In genomic region chr9:34578241-34579096, GRCh38 we compare ENCODE assay signal across 7 cellular contexts. TPM values are rescaled to one million over a fixed set of nuclear protein-coding genes. Genes with fewer than 3 reads are reported as not detected.
DNase-seq lines count a peak whose midpoint lies in the region; ATAC-seq and TF ChIP-seq lines count a peak whose summit lies in the region.

No MANE protein-coding gene starts in this region.

- no peak overlapping the region for H2BK120ac ChIP-seq in H9 (ENCODE audit: low read depth, low read length, poor library complexity, severe bottlenecking)

- no peaks in the 10 kb centered on the region for H3K9me2 ChIP-seq in PC-9 (ENCODE audit: insufficient read depth)

- intact Hi-C loops in activated B cell treated with CpG ODN at 0.5 μM for 24 hours (cut with micrococcal nuclease) = no loop called here
- intact Hi-C loops in left ventricle myocardium superior (cut with micrococcal nuclease) = no loop called here
- intact Hi-C loops in PC-9 (cut with micrococcal nuclease; ENCODE audit: unreplicated experiment) = no loop called here

- H3K79me2 ChIP-seq in H9 (ENCODE audit: insufficient read depth, low read length) = no peaks in the 10 kb centered on the region
- H3K79me2 ChIP-seq in PC-9 (ENCODE audit: low read depth) = no peaks in the 10 kb centered on the region

- H3K4me1 Mint-ChIP-seq in H9 (peaks cover 48 to 62% of the 10 kb centered on the region in 2 experiments), activated B cell treated with CpG ODN at 0.5 μM for 24 hours (peaks cover 12% of the 10 kb centered on the region)

- no CpG with 5 or more reads among the region's 28 CpGs for WGBS in H9 (ENCODE audit: extremely low coverage, insufficient read length, low lambda C conversion rate)

- ATAC-seq in activated B cell treated with CpG ODN at 0.5 μM for 24 hours (ENCODE audit: low read depth) (peak; percentile 52), left ventricle myocardium superior (peak; percentile 67)

- no peak overlapping the region for H3K4ac ChIP-seq in H9 (ENCODE audit: low read depth, low read length)

- H4K8ac ChIP-seq in H9 (replicated peaks; ENCODE audit: insufficient read length, low read depth, low read length) = no peak overlapping the region

- no peak overlapping the region for H3K23ac ChIP-seq in H9 (ENCODE audit: insufficient read length, low read depth, low read length)

- H2BK12ac ChIP-seq in H9 (ENCODE audit: insufficient read length, low read depth, low read length) = no peak overlapping the region

- H4K91ac ChIP-seq in H9 (ENCODE audit: insufficient read length, low read depth, low read length) = no peak overlapping the region

- no peak overlapping the region for H3K18ac ChIP-seq in H9 (ENCODE audit: insufficient read length, low read depth, low read length)

- peak; percentile 19; the same call in 1 of the 3 replicates for TF ChIP-seq CTCF in H9 (conservative IDR thresholded peaks at IDR 0.05)
- no peak for TF ChIP-seq CTCF in activated B cell treated with CpG ODN at 0.5 μM for 24 hours (IDR thresholded peaks at IDR 0.05)
- TF ChIP-seq CTCF in PC-9 (conservative IDR thresholded peaks at IDR 0.05) = no peak

- no peak overlapping the region for H2AK5ac ChIP-seq in H9 (ENCODE audit: insufficient read length, low read length)

- H4K20me1 ChIP-seq in H9 (ENCODE audit: control insufficient read depth, insufficient read depth, insufficient read length) = no peaks in the 10 kb centered on the region
- H4K20me1 ChIP-seq in PC-9 (ENCODE audit: insufficient read depth) = no peaks in the 10 kb centered on the region

- H4K5ac ChIP-seq in H9 (ENCODE audit: insufficient read length, low read depth, low read length) = no peak overlapping the region

- H3K36me3 ChIP-seq in PC-9 (ENCODE audit: low read depth) = no peaks in the 10 kb centered on the region

- H2BK20ac ChIP-seq in H9 (ENCODE audit: low read depth, low read length, poor library complexity, severe bottlenecking) = no peak overlapping the region

- H3K27ac ChIP-seq in H9 (ENCODE audit: insufficient read length, low read depth, low read length) (no peak overlapping the region), PC-9 (no peak overlapping the region)

- no peaks in the 10 kb centered on the region for H3K79me1 ChIP-seq in H9 (ENCODE audit: insufficient read depth, low read depth, low read length, poor library complexity, severe bottlenecking)

- CTCF ChIA-PET in activated B cell treated with CpG ODN at 0.5 μM for 24 hours (lab: Charles Lee) = interaction anchor here (1.7 kb wide), 1 partner anchor 13 kb away, joined by 5 read pairs; no protein-coding TSS in a partner anchor
- CTCF ChIA-PET in PC-9 (lab: Charles Lee) = interaction anchor here (0.6 kb wide), 1 partner anchor 174 kb away, joined by 4 read pairs; no protein-coding TSS in a partner anchor

- H3K9ac ChIP-seq in H9 (ENCODE audit: extremely low read depth, insufficient read length, low read length) = no peak overlapping the region

- H3K27ac Mint-ChIP-seq in H9 = no peak overlapping the region
- H3K27ac Mint-ChIP-seq in activated B cell treated with CpG ODN at 0.5 μM for 24 hours = no peak overlapping the region

- H3K4me2 ChIP-seq in H9 (ENCODE audit: insufficient read depth, insufficient read length, low read length) = peak overlapping the region; percentile 58
- no peak overlapping the region for H3K4me2 ChIP-seq in PC-9

- H3K9me3 ChIP-seq in H9 (ENCODE audit: control insufficient read depth, low read depth, low read length) = no peaks in the 10 kb centered on the region
- H3K9me3 ChIP-seq in PC-9 (ENCODE audit: insufficient read depth, low read depth) = no peaks in the 10 kb centered on the region

- H3K27me3 Mint-ChIP-seq in H9 (ENCODE audit: low read depth) (peaks cover 84% of the 10 kb centered on the region), activated B cell treated with CpG ODN at 0.5 μM for 24 hours (peaks cover 61% of the 10 kb centered on the region)

- H3K4me3 Mint-ChIP-seq in H9 = peak overlapping the region; percentile 54 to 76
- H3K4me3 Mint-ChIP-seq in activated B cell treated with CpG ODN at 0.5 μM for 24 hours = no peak overlapping the region

- peak overlapping the region; percentile 27 for H3K4me3 ChIP-seq in skeletal muscle cell (ENCODE audit: low read depth, low read length)
- H3K4me3 ChIP-seq in PC-9 = no peak overlapping the region

- H3K4me1 ChIP-seq in H9 (ENCODE audit: insufficient read depth, low read length) (peaks cover 12% of the 10 kb centered on the region), PC-9 (replicated peaks; ENCODE audit: insufficient read depth) (no peaks in the 10 kb centered on the region)

- no peak overlapping the region for H3T11ph ChIP-seq in H9 (ENCODE audit: low read length)

- H2BK5ac ChIP-seq in H9 (ENCODE audit: insufficient read length, low read length) = no peak overlapping the region

- no peak overlapping the region for H2BK15ac ChIP-seq in H9 (ENCODE audit: low read depth, low read length)

- no peak overlapping the region for H3K14ac ChIP-seq in H9 (ENCODE audit: insufficient read depth, low read length)

- POLR2A ChIA-PET in activated B cell treated with CpG ODN at 0.5 μM for 24 hours (lab: Charles Lee) (no interaction called here), PC-9 (lab: Charles Lee; ENCODE audit: unreplicated experiment) (no interaction called here)

- H3K27me3 ChIP-seq in H9 (ENCODE audit: insufficient read depth, low read length) (peaks cover 22% of the 10 kb centered on the region), PC-9 (ENCODE audit: insufficient read depth, low read depth) (peaks cover 62% of the 10 kb centered on the region)

- H3K36me3 Mint-ChIP-seq in H9 (ENCODE audit: insufficient read depth in 1 of 3, low read depth in 3 of 3) = no peaks in the 10 kb centered on the region
- H3K36me3 Mint-ChIP-seq in activated B cell treated with CpG ODN at 0.5 μM for 24 hours (ENCODE audit: low read depth) = no peaks in the 10 kb centered on the region

- H2AFZ ChIP-seq in H9 (ENCODE audit: low read length) (no peak overlapping the region), PC-9 (no peak overlapping the region)

- peaks cover 7% of the 10 kb centered on the region for H3K23me2 ChIP-seq in H9 (ENCODE audit: insufficient read length, low read depth, low read length, poor library complexity, severe bottlenecking)

- no TSS peak for BruUV-seq in PC-9 (replicated peaks; lab: Mats Ljungman, UMichigan)

- DNase-seq in H9 (peak; percentile 67), activated B cell treated with CpG ODN at 0.5 μM for 24 hours (no peak), left ventricle myocardium superior (peak; percentile 51), skeletal muscle cell (ENCODE audit: low read depth) (peak; percentile 24), PC-9 (no peak), T-helper 1 cell (no peak), GDM1 (lab: John Stamatoyannopoulos, UW) (no peak)

- H3K9me3 Mint-ChIP-seq in H9 (peaks cover 0 to 5% of the 10 kb centered on the region in 2 experiments; a peak in 1 of 5 replicates), activated B cell treated with CpG ODN at 0.5 μM for 24 hours (no peaks in the 10 kb centered on the region)

- no peaks in the 10 kb centered on the region for H3F3A ChIP-seq in PC-9 (ENCODE audit: insufficient read depth, low read depth)

- H3K56ac ChIP-seq in H9 (ENCODE audit: insufficient read length, low read depth, low read length) = no peak overlapping the region

RNA-seq across cellular contexts. Expression of gene CNTFR, which starts 11.1 kb away (rescaled TPM):
- total RNA-seq in H9 (2021) (0.55 and 1.3 TPM in 2 replicates), activated B cell treated with CpG ODN at 0.5 μM for 24 hours (not detected in 2 replicates), left ventricle myocardium superior (3.3 TPM), PC-9 (2021) (not detected in 2 replicates)

RNA-seq across cellular contexts. Expression of gene RPP25L, which starts 33.4 kb away (rescaled TPM):
- total RNA-seq in H9 (2021) (16.4 and 17.2 TPM in 2 replicates), activated B cell treated with CpG ODN at 0.5 μM for 24 hours (17.5 and 18.9 TPM in 2 replicates), left ventricle myocardium superior (40.8 TPM), PC-9 (2021) (15.6 and 19.4 TPM in 2 replicates)

RNA-seq across cellular contexts. Expression of gene DCTN3, which starts 41.8 kb away (rescaled TPM):
- 35.2 and 40.0 TPM in 2 replicates for total RNA-seq in H9 (2021)
- total RNA-seq in activated B cell treated with CpG ODN at 0.5 μM for 24 hours = 63.9 and 64.3 TPM in 2 replicates
- total RNA-seq in left ventricle myocardium superior = 139 TPM
- total RNA-seq in PC-9 (2021) = 47.5 and 57.5 TPM in 2 replicates

RNA-seq across cellular contexts. Expression of gene ARID3C, which starts 50.4 kb away (rescaled TPM):
- not detected in 2 replicates for total RNA-seq in H9 (2021)
- total RNA-seq in activated B cell treated with CpG ODN at 0.5 μM for 24 hours = not detected in 2 replicates
- not detected for total RNA-seq in left ventricle myocardium superior
- not detected in 2 replicates for total RNA-seq in PC-9 (2021)

RNA-seq across cellular contexts. Expression of gene ENHO, which starts 55.7 kb away (rescaled TPM):
- total RNA-seq in H9 (2021) = 11.3 and 14.5 TPM in 2 replicates
- not detected in 2 replicates for total RNA-seq in activated B cell treated with CpG ODN at 0.5 μM for 24 hours
- 0.40 TPM for total RNA-seq in left ventricle myocardium superior
- not detected in 2 replicates for total RNA-seq in PC-9 (2021)

Comparison
In these comparisons a context has a peak if more than half of its experiments do, and no peak if none do; other contexts are left out.
1. DNase-seq: peak in H9 (single experiment), left ventricle myocardium superior (single experiment) and skeletal muscle cell (single experiment); none in activated B cell treated with CpG ODN at 0.5 μM for 24 hours (single experiment), PC-9 (0 of 2), T-helper 1 cell (0 of 5) and GDM1 (single experiment).